1 cellular context compared by ENCODE assay signal in the genomic region with DNA sequence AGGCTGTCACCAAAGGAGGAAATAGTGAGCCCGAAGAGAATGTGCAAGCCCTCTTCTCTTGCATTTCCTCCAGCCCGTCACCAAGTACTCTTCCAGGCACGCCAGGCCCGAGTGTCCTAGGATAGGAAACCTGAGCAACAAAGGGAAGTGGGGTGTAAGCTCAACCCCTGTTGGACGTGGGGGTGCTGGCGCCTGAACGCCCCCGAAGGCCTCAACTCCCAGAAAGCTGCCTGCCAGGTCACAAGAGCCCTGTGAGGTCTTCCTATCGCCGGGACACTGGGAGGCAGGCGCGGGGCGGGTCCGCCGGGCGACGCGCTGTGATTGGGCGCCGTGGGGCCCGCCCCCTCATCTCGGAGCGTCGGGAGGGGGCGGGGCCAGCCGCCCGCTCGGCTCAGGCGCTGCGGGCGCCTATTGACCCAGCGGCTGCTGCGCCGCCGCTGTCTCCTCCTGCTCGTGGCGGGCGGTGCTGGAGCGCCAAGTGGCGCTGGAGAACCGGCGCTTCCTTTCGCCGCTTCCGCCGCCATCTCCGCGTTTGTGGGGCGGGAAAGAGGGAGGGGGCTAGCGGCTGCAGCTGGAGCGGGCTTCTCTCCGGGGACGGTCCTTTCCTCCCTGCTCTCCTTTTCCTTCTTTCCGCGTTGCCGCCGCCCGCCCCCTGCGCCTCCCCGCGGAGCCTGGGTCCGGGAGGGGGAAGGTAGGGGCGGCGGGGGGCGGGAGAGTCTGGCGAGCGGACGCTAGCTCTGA.
TF ChIP-seq lines count a peak whose summit lies in the region.

No MANE protein-coding gene starts in this region.

TF ChIP-seq in HepG2, 621 proteins besides CTCF, POLR2A, EP300 and RAD21 (continued from another document and continues in another):
- TF ChIP-seq YY1 (IDR thresholded peaks at IDR 0.05; ENCODE audit: insufficient read depth, insufficient replicate concordance, low read depth, low read length), result peak; percentile 62
- no peak for TF ChIP-seq ZNF75D (CRISPR knock-in tag; IDR thresholded peaks at IDR 0.05; ENCODE audit: borderline replicate concordance)
- no peak for TF ChIP-seq SNRNP70 (IDR thresholded peaks at IDR 0.05; ENCODE audit: low read depth, low read length)
- TF ChIP-seq ZNF350 (CRISPR knock-in tag; IDR thresholded peaks at IDR 0.05; ENCODE audit: borderline replicate concordance, low read depth), result peak; percentile 87
- TF ChIP-seq ZBTB1 (CRISPR knock-in tag; IDR thresholded peaks at IDR 0.05; ENCODE audit: borderline replicate concordance), result no peak
- TF ChIP-seq, protein P1, sequence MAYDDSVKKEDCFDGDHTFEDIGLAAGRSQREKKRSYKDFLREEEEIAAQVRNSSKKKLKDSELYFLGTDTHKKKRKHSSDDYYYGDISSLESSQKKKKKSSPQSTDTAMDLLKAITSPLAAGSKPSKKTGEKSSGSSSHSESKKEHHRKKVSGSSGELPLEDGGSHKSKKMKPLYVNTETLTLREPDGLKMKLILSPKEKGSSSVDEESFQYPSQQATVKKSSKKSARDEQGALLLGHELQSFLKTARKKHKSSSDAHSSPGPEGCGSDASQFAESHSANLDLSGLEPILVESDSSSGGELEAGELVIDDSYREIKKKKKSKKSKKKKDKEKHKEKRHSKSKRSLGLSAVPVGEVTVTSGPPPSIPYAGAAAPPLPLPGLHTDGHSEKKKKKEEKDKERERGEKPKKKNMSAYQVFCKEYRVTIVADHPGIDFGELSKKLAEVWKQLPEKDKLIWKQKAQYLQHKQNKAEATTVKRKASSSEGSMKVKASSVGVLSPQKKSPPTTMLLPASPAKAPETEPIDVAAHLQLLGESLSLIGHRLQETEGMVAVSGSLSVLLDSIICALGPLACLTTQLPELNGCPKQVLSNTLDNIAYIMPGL (CRISPR knock-in tag; IDR thresholded peaks at IDR 0.05; ENCODE audit: borderline replicate concordance in 1 of 2, low read depth in 1 of 2), result peak; percentile 33 to 42; a peak in 2 of 4 replicates
- TF ChIP-seq CHD2 (IDR thresholded peaks at IDR 0.05; ENCODE audit: low read depth, low read length), result no peak
- TF ChIP-seq, protein P2, sequence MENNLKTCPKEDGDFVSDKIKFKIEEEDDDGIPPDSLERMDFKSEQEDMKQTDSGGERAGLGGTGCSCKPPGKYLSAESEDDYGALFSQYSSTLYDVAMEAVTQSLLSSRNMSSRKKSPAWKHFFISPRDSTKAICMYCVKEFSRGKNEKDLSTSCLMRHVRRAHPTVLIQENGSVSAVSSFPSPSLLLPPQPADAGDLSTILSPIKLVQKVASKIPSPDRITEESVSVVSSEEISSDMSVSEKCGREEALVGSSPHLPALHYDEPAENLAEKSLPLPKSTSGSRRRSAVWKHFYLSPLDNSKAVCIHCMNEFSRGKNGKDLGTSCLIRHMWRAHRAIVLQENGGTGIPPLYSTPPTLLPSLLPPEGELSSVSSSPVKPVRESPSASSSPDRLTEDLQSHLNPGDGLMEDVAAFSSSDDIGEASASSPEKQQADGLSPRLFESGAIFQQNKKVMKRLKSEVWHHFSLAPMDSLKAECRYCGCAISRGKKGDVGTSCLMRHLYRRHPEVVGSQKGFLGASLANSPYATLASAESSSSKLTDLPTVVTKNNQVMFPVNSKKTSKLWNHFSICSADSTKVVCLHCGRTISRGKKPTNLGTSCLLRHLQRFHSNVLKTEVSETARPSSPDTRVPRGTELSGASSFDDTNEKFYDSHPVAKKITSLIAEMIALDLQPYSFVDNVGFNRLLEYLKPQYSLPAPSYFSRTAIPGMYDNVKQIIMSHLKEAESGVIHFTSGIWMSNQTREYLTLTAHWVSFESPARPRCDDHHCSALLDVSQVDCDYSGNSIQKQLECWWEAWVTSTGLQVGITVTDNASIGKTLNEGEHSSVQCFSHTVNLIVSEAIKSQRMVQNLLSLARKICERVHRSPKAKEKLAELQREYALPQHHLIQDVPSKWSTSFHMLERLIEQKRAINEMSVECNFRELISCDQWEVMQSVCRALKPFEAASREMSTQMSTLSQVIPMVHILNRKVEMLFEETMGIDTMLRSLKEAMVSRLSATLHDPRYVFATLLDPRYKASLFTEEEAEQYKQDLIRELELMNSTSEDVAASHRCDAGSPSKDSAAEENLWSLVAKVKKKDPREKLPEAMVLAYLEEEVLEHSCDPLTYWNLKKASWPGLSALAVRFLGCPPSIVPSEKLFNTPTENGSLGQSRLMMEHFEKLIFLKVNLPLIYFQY (CRISPR knock-in tag; IDR thresholded peaks at IDR 0.05; ENCODE audit: borderline replicate concordance), result no peak
- no peak; the same call in 1 of the 2 replicates for TF ChIP-seq ARNTL (CRISPR knock-in tag; IDR thresholded peaks at IDR 0.05)
- TF ChIP-seq HOXA7 (CRISPR knock-in tag; IDR thresholded peaks at IDR 0.05), result no peak
- peak; percentile 93 for TF ChIP-seq HNRNPLL (IDR thresholded peaks at IDR 0.05; ENCODE audit: low read depth, low read length, poor library complexity, severe bottlenecking)
- no peak for TF ChIP-seq ZNF776 (CRISPR knock-in tag; IDR thresholded peaks at IDR 0.05)
- TF ChIP-seq SETDB1 (CRISPR knock-in tag; IDR thresholded peaks at IDR 0.05; ENCODE audit: borderline replicate concordance), result 0 out of 2 replicates have a peak, but pooled peaks have one; percentile 17
- no peak for TF ChIP-seq ZNF160 (CRISPR knock-in tag; IDR thresholded peaks at IDR 0.05)
- TF ChIP-seq, protein P3, sequence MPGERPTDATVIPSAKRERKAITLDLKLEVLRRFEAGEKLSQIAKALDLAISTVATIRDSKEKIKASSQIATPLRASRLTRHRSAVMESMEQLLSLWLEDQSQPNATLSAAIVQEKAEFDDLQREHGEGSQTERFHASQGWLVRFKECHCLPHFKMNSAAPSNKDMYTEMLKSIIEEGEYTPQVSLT (CRISPR knock-in tag; IDR thresholded peaks at IDR 0.05; ENCODE audit: borderline replicate concordance, low read depth), result 0 out of 2 replicates have a peak, but pooled peaks have one; percentile 27
- TF ChIP-seq SP2 (CRISPR knock-in tag; IDR thresholded peaks at IDR 0.05), result no peak
- TF ChIP-seq NPAS2 (CRISPR knock-in tag; IDR thresholded peaks at IDR 0.05; ENCODE audit: borderline replicate concordance), result no peak
- peak; percentile 48; the same call in 1 of the 2 replicates for TF ChIP-seq HMG20A (CRISPR knock-in tag; IDR thresholded peaks at IDR 0.05; ENCODE audit: borderline replicate concordance)
- no peak for TF ChIP-seq TSC22D2 (CRISPR knock-in tag; IDR thresholded peaks at IDR 0.05; ENCODE audit: borderline replicate concordance)
- TF ChIP-seq, protein P4, sequence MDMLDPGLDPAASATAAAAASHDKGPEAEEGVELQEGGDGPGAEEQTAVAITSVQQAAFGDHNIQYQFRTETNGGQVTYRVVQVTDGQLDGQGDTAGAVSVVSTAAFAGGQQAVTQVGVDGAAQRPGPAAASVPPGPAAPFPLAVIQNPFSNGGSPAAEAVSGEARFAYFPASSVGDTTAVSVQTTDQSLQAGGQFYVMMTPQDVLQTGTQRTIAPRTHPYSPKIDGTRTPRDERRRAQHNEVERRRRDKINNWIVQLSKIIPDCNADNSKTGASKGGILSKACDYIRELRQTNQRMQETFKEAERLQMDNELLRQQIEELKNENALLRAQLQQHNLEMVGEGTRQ (IDR thresholded peaks at IDR 0.05; ENCODE audit: low read depth, low read length), result no peak
- TF ChIP-seq, protein P4 (CRISPR knock-in tag; IDR thresholded peaks at IDR 0.05; ENCODE audit: borderline replicate concordance), result no peak
- TF ChIP-seq NKX3-1 (CRISPR knock-in tag; IDR thresholded peaks at IDR 0.05), result no peak
- TF ChIP-seq, protein P5, sequence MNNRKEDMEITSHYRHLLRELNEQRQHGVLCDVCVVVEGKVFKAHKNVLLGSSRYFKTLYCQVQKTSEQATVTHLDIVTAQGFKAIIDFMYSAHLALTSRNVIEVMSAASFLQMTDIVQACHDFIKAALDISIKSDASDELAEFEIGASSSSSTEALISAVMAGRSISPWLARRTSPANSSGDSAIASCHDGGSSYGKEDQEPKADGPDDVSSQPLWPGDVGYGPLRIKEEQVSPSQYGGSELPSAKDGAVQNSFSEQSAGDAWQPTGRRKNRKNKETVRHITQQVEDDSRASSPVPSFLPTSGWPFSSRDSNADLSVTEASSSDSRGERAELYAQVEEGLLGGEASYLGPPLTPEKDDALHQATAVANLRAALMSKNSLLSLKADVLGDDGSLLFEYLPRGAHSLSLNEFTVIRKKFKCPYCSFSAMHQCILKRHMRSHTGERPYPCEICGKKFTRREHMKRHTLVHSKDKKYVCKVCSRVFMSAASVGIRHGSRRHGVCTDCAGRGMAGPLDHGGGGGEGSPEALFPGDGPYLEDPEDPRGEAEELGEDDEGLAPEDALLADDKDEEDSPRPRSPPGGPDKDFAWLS (CRISPR knock-in tag; IDR thresholded peaks at IDR 0.05; ENCODE audit: borderline replicate concordance), result no peak
- no peak for TF ChIP-seq ZNF841 (CRISPR knock-in tag; IDR thresholded peaks at IDR 0.05; ENCODE audit: borderline replicate concordance)
- no peak for TF ChIP-seq SMAD9 (CRISPR knock-in tag; IDR thresholded peaks at IDR 0.05)
- peak; percentile 18; the same call in 1 of the 2 replicates for TF ChIP-seq ZNF747 (CRISPR knock-in tag; IDR thresholded peaks at IDR 0.05; ENCODE audit: borderline replicate concordance)
- TF ChIP-seq, protein P6, sequence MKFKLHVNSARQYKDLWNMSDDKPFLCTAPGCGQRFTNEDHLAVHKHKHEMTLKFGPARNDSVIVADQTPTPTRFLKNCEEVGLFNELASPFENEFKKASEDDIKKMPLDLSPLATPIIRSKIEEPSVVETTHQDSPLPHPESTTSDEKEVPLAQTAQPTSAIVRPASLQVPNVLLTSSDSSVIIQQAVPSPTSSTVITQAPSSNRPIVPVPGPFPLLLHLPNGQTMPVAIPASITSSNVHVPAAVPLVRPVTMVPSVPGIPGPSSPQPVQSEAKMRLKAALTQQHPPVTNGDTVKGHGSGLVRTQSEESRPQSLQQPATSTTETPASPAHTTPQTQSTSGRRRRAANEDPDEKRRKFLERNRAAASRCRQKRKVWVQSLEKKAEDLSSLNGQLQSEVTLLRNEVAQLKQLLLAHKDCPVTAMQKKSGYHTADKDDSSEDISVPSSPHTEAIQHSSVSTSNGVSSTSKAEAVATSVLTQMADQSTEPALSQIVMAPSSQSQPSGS (CRISPR knock-in tag; IDR thresholded peaks at IDR 0.05), result no peak; the same call in 1 of the 2 replicates
- TF ChIP-seq ZNF839 (CRISPR knock-in tag; IDR thresholded peaks at IDR 0.05; ENCODE audit: borderline replicate concordance), result no peak
- TF ChIP-seq HNF4A (CRISPR knock-in tag; IDR thresholded peaks at IDR 0.05), result no peak
- TF ChIP-seq, protein P7, sequence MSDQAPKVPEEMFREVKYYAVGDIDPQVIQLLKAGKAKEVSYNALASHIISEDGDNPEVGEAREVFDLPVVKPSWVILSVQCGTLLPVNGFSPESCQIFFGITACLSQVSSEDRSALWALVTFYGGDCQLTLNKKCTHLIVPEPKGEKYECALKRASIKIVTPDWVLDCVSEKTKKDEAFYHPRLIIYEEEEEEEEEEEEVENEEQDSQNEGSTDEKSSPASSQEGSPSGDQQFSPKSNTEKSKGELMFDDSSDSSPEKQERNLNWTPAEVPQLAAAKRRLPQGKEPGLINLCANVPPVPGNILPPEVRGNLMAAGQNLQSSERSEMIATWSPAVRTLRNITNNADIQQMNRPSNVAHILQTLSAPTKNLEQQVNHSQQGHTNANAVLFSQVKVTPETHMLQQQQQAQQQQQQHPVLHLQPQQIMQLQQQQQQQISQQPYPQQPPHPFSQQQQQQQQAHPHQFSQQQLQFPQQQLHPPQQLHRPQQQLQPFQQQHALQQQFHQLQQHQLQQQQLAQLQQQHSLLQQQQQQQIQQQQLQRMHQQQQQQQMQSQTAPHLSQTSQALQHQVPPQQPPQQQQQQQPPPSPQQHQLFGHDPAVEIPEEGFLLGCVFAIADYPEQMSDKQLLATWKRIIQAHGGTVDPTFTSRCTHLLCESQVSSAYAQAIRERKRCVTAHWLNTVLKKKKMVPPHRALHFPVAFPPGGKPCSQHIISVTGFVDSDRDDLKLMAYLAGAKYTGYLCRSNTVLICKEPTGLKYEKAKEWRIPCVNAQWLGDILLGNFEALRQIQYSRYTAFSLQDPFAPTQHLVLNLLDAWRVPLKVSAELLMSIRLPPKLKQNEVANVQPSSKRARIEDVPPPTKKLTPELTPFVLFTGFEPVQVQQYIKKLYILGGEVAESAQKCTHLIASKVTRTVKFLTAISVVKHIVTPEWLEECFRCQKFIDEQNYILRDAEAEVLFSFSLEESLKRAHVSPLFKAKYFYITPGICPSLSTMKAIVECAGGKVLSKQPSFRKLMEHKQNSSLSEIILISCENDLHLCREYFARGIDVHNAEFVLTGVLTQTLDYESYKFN (CRISPR knock-in tag; conservative IDR thresholded peaks at IDR 0.05), result peak; percentile 48
- TF ChIP-seq, protein P8, sequence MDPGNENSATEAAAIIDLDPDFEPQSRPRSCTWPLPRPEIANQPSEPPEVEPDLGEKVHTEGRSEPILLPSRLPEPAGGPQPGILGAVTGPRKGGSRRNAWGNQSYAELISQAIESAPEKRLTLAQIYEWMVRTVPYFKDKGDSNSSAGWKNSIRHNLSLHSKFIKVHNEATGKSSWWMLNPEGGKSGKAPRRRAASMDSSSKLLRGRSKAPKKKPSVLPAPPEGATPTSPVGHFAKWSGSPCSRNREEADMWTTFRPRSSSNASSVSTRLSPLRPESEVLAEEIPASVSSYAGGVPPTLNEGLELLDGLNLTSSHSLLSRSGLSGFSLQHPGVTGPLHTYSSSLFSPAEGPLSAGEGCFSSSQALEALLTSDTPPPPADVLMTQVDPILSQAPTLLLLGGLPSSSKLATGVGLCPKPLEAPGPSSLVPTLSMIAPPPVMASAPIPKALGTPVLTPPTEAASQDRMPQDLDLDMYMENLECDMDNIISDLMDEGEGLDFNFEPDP (CRISPR knock-in tag; conservative IDR thresholded peaks at IDR 0.05), result no peak
- TF ChIP-seq XBP1 (CRISPR knock-in tag; IDR thresholded peaks at IDR 0.05), result no peak
- no peak for TF ChIP-seq ZNF326 (CRISPR knock-in tag; IDR thresholded peaks at IDR 0.05; ENCODE audit: borderline replicate concordance)
- TF ChIP-seq CC2D1A (CRISPR knock-in tag; IDR thresholded peaks at IDR 0.05), result no peak
- TF ChIP-seq, protein P9, sequence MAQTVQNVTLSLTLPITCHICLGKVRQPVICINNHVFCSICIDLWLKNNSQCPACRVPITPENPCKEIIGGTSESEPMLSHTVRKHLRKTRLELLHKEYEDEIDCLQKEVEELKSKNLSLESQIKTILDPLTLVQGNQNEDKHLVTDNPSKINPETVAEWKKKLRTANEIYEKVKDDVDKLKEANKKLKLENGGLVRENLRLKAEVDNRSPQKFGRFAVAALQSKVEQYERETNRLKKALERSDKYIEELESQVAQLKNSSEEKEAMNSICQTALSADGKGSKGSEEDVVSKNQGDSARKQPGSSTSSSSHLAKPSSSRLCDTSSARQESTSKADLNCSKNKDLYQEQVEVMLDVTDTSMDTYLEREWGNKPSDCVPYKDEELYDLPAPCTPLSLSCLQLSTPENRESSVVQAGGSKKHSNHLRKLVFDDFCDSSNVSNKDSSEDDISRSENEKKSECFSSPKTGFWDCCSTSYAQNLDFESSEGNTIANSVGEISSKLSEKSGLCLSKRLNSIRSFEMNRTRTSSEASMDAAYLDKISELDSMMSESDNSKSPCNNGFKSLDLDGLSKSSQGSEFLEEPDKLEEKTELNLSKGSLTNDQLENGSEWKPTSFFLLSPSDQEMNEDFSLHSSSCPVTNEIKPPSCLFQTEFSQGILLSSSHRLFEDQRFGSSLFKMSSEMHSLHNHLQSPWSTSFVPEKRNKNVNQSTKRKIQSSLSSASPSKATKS (CRISPR knock-in tag; IDR thresholded peaks at IDR 0.05), result no peak
- TF ChIP-seq KDM5A (IDR thresholded peaks at IDR 0.05; ENCODE audit: borderline replicate concordance, low read length), result no peak; the same call in 1 of the 2 replicates
